8 cellular contexts compared by ENCODE assay signal in the genomic region with DNA sequence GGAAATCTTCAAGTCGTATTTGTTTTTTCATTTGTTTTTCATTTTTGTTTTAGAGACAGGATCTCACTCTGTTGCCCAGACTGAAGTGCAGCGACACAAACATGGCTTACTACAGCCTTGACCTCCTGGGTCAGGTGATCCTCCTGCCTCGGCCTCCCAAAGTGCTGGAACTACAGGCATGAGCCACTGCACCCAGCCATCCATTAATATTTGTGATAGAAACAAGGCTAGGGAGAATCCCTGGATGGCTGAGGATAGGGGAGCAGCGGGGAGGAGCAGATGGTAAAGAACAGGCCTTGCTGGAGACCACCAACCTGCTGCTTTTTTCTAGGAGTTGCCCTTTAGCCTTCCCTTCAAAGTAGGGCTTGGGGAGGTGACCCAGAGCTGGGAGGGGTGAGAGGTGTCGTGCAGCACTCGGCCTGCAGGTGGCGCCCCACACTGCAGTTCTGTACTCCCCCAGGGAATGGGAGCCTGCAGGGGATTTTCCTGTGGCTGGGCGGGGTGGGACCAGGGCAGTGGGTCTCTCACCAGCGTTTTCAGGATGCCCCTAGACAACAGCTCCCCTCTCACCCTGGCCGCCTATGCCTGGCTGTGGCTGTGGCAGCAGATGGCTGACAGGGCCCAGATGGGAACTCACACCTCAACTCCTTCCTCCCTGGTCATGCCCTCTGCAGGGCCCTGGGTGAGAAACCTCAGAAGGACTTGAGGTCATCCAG. TPM values are rescaled to one million over a fixed set of nuclear protein-coding genes. Genes with fewer than 3 reads are reported as not detected.
DNase-seq lines count a peak whose midpoint lies in the region; ATAC-seq, FAIRE-seq and TF ChIP-seq lines count a peak whose summit lies in the region.

No MANE protein-coding gene starts in this region.

- H4K8ac ChIP-seq in H1 (ENCODE audit: extremely low read depth, insufficient read depth, low read length): no peak overlapping the region

- H3K4me1 ChIP-seq in H1 (replicated peaks in 1 of 4; ENCODE audit: control insufficient read depth in 3 of 4, insufficient read depth in 4 of 4, low read length in 3 of 4) (no peaks in the 10 kb centered on the region), mucosa of descending colon (ENCODE audit: low read depth) (no peaks in the 10 kb centered on the region)

- H3K4ac ChIP-seq in H1 (replicated peaks; ENCODE audit: insufficient read length, low read depth, low read length): no peak overlapping the region

- POLR2A ChIA-PET in H1 (lab: Charles Lee; ENCODE audit: partially characterized antibody): interaction anchor here (0.9 kb wide), 1 partner anchor 11 kb away, joined by 3 read pairs; no protein-coding TSS in a partner anchor

- FAIRE-seq in H1 (lab: Jason Lieb, UNC): no peak

- H2BK120ac ChIP-seq in H1 (replicated peaks; ENCODE audit: low read depth, low read length): no peak overlapping the region

- TF ChIP-seq CTCF in H1 (IDR thresholded peaks at IDR 0.05; ENCODE audit: control extremely low read depth in 1 of 3, insufficient read depth in 1 of 3, low read depth in 1 of 3, low read length in 3 of 3) (peak; percentile 93 to 96 (median 95)), mucosa of descending colon (IDR thresholded peaks at IDR 0.05) (peak; percentile 91)

- no peak overlapping the region for H3K27ac ChIP-seq in H1 (ENCODE audit: low read depth, low read length)

- H3K14ac ChIP-seq in H1 (ENCODE audit: insufficient read length): no peak overlapping the region

- H3K18ac ChIP-seq in H1 (ENCODE audit: extremely low read depth, low read length): no peak overlapping the region

- no peak overlapping the region for H3K56ac ChIP-seq in H1 (replicated peaks; ENCODE audit: insufficient read length, low read depth, low read length)

- H2BK12ac ChIP-seq in H1 (ENCODE audit: low read depth, low read length): no peak overlapping the region

- TF ChIP-seq POLR2A in H1 (IDR thresholded peaks at IDR 0.05; ENCODE audit: control extremely low read depth in 1 of 2, low read depth in 2 of 2, low read length in 2 of 2): no peak

- no peak overlapping the region for H4K91ac ChIP-seq in H1 (replicated peaks; ENCODE audit: insufficient read length, low read length)

- no peak overlapping the region for H4K5ac ChIP-seq in H1 (ENCODE audit: insufficient read length, low read depth, low read length)

- DNase-seq in C1 segment of cervical spinal cord (lab: John Stamatoyannopoulos, UW) (peak in 12 of 14 donors; percentile 14 to 85 (median 52)), NCI-H69 (lab: John Stamatoyannopoulos, UW) (peak; percentile 58), H1 (ENCODE audit: low read depth in 1 of 2, low spot score in 2 of 2) (peak; percentile 58 to 99), mucosa of descending colon (peak; percentile 75 to 88 (median 84))
- DNase-seq in activated CD8-positive, alpha-beta memory T cell treated with anti-CD3 and anti-CD28 coated beads for 24 hours: peak; percentile 93
- peak; percentile 37 to 64 for DNase-seq in stimulated activated CD8-positive, alpha-beta memory T cell treated with anti-CD3 and anti-CD28 coated beads, Interleukin-7, amount 100 ng/mL, for 1 hour (ENCODE audit: low read depth in 2 of 2)

- peak; percentile 91 to 92 for TF ChIP-seq RAD21 in H1 (IDR thresholded peaks at IDR 0.05 in 1 of 2, conservative IDR thresholded peaks at IDR 0.05 in 1 of 2; ENCODE audit: low read depth in 2 of 2, low read length in 2 of 2)

- H3K79me2 ChIP-seq in H1 (ENCODE audit: control insufficient read depth in 1 of 2, insufficient read depth in 2 of 2, low read length in 2 of 2): no peaks in the 10 kb centered on the region

- no peaks in the 10 kb centered on the region; the same call in 1 of the 2 replicates for H3K23me2 ChIP-seq in H1 (ENCODE audit: low read depth, low read length)

- no peak overlapping the region for H2BK15ac ChIP-seq in H1 (ENCODE audit: low read length)

- H3K9me3 ChIP-seq in H1 (ENCODE audit: insufficient read depth in 2 of 2, low read depth in 1 of 2, low read length in 1 of 2) (no peaks in the 10 kb centered on the region), mucosa of descending colon (no peaks in the 10 kb centered on the region)

- 23% methylated on average over 10 of the region's 10 CpGs; no CpG with 5 or more reads in 1 of the 2 experiments for WGBS in H1 (ENCODE audit: extremely low coverage in 1 of 2, insufficient coverage in 1 of 2, insufficient read length in 1 of 2, insufficient replicate concordance in 2 of 2, low coverage in 1 of 2, low lambda C conversion rate in 2 of 2, missing lambda C conversion rate in 1 of 2), 2 experiments

- CTCF ChIA-PET in H1 (lab: Charles Lee; ENCODE audit: partially characterized antibody): interaction anchor here (0.6 to 28.0 kb wide), 68 partner anchors 8 to 389 kb away, joined by 3 to 401 read pairs (median 4); a partner anchor contains a TSS

- no peak overlapping the region for H3K23ac ChIP-seq in H1 (ENCODE audit: insufficient read length)

- ATAC-seq in GM19452 (IDR thresholded peaks at IDR 0.05; ENCODE audit: unreplicated experiment): peak; percentile 64
- peak; percentile 94 for ATAC-seq in mucosa of descending colon
- no peak for ATAC-seq in GM21528 (IDR thresholded peaks at IDR 0.05; ENCODE audit: low FRiP score, unreplicated experiment)

- no peak overlapping the region for H2BK5ac ChIP-seq in H1 (ENCODE audit: low read depth, low read length)

- no peak for TF ChIP-seq EP300 in H1 (IDR thresholded peaks at IDR 0.05; ENCODE audit: borderline replicate concordance in 1 of 2, low read depth in 2 of 2, low read length in 2 of 2)

- H3K4me2 ChIP-seq in H1 (ENCODE audit: insufficient read depth in 1 of 2, low read depth in 2 of 2, low read length in 2 of 2): no peak overlapping the region

- H2BK20ac ChIP-seq in H1 (ENCODE audit: low read length): no peak overlapping the region

- H3K79me1 ChIP-seq in H1 (ENCODE audit: low read depth, low read length): no peaks in the 10 kb centered on the region

- no peak overlapping the region for H3K4me3 ChIP-seq in H1 (ENCODE audit: extremely low read depth in 1 of 4, insufficient read depth in 2 of 4, low read depth in 3 of 4, low read length in 4 of 4)
- H3K4me3 ChIP-seq in mucosa of descending colon: no peak overlapping the region

- no peaks in the 10 kb centered on the region for H3K27me3 ChIP-seq in H1 (replicated peaks in 1 of 4; ENCODE audit: control insufficient read depth in 3 of 4, extremely low read depth in 1 of 4, insufficient read depth in 3 of 4, low read length in 3 of 4)

- intact Hi-C loops in mucosa of descending colon (cut with DNase I, micrococcal nuclease): loop anchor here (10.0 kb wide), 3 partner anchors 311 to 431 kb away; no protein-coding TSS in a partner anchor

- H2AFZ ChIP-seq in H1 (ENCODE audit: low read length): no peak overlapping the region

- H3K9ac ChIP-seq in H1 (replicated peaks in 1 of 4; ENCODE audit: extremely low read depth in 1 of 4, low read depth in 3 of 4, low read length in 3 of 4): no peak overlapping the region

- H3K36me3 ChIP-seq in H1 (ENCODE audit: control insufficient read depth in 2 of 4, insufficient read depth in 4 of 4, low read length in 3 of 4) (no peaks in the 10 kb centered on the region), mucosa of descending colon (ENCODE audit: low read depth) (no peaks in the 10 kb centered on the region)

- no peak overlapping the region for H2AK5ac ChIP-seq in H1 (ENCODE audit: low read depth, low read length)

- H4K20me1 ChIP-seq in H1 (replicated peaks in 1 of 2; ENCODE audit: control insufficient read depth in 1 of 2, insufficient read depth in 2 of 2, low read length in 2 of 2): no peaks in the 10 kb centered on the region

TF ChIP-seq in H1, 55 proteins besides CTCF, POLR2A, EP300 and RAD21 (continues in another document):
- TF ChIP-seq HDAC2 (IDR thresholded peaks at IDR 0.05; ENCODE audit: borderline replicate concordance in 1 of 2, low read depth in 2 of 2, low read length in 2 of 2) (no peak), RBBP5 (IDR thresholded peaks at IDR 0.05; ENCODE audit: borderline replicate concordance, low read depth, low read length) (no peak), ASH2L (IDR thresholded peaks at IDR 0.05; ENCODE audit: low read length) (no peak), TAF7 (optimal IDR thresholded peaks at IDR 0.05; ENCODE audit: borderline replicate concordance, low read depth, low read length) (no peak), GABPA (IDR thresholded peaks at IDR 0.05; ENCODE audit: borderline replicate concordance, insufficient read depth, low read length) (peak; percentile 34; the same call in 1 of the 2 replicates), NANOG (IDR thresholded peaks at IDR 0.05; ENCODE audit: insufficient read depth, low read depth, low read length, poor library complexity, severe bottlenecking) (no peak), POU5F1 (IDR thresholded peaks at IDR 0.05; ENCODE audit: low read depth, low read length) (no peak), SUZ12 (IDR thresholded peaks at IDR 0.05; ENCODE audit: low read length) (no peak), SP1 (IDR thresholded peaks at IDR 0.05; ENCODE audit: low read depth, low read length) (no peak), SIRT6 (IDR thresholded peaks at IDR 0.05; ENCODE audit: low read length) (no peak), SIX5 (IDR thresholded peaks at IDR 0.05; ENCODE audit: low read depth, low read length) (no peak), SIN3A (conservative IDR thresholded peaks at IDR 0.05 in 1 of 2, IDR thresholded peaks at IDR 0.05 in 1 of 2; ENCODE audit: low read depth in 1 of 2, low read length in 2 of 2) (no peak)
- TF ChIP-seq, protein P1, sequence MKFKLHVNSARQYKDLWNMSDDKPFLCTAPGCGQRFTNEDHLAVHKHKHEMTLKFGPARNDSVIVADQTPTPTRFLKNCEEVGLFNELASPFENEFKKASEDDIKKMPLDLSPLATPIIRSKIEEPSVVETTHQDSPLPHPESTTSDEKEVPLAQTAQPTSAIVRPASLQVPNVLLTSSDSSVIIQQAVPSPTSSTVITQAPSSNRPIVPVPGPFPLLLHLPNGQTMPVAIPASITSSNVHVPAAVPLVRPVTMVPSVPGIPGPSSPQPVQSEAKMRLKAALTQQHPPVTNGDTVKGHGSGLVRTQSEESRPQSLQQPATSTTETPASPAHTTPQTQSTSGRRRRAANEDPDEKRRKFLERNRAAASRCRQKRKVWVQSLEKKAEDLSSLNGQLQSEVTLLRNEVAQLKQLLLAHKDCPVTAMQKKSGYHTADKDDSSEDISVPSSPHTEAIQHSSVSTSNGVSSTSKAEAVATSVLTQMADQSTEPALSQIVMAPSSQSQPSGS (IDR thresholded peaks at IDR 0.05; ENCODE audit: low read length): no peak

RNA-seq across cellular contexts. Expression of a gene that starts 12.6 kb away (rescaled TPM):
- total RNA-seq in H1 (2021; fragmentation: NEBNext Ultra II Directional; extraction: Animal tissue kit (Norgen Biotek cat#: 25700)): 1.9 and 2.0 TPM in 2 replicates
- polyA plus RNA-seq in H1 (2011; rRNA removed): 4.9 and 6.3 TPM in 2 replicates
- polyA plus RNA-seq in H1 (2011; cell fraction: cytosol; rRNA removed): 3.3 TPM
- 7.7 TPM for polyA plus RNA-seq in H1 (2011; cell fraction: nucleus; rRNA removed)
- 1.9 to 4.6 TPM (median 3.2 TPM) in 4 replicates for polyA plus RNA-seq in H1 (2012, experiment 1 of 2)
- 1.8 TPM for polyA plus RNA-seq in H1 (2012, experiment 2 of 2)
- polyA plus RNA-seq in H1 (2013, experiment 1 of 2): 1.3 TPM
- 1.4 TPM for polyA plus RNA-seq in H1 (2013, experiment 2 of 2)
- polyA minus RNA-seq in H1 (2011; rRNA and poly(A)+ RNA removed): 7.2 and 10.5 TPM in 2 replicates
- polyA minus RNA-seq in H1 (2011; cell fraction: cytosol; rRNA and poly(A)+ RNA removed): 2.6 TPM
- polyA minus RNA-seq in H1 (2011; cell fraction: nucleus; rRNA and poly(A)+ RNA removed): 6.9 TPM
- 1 to 10 TPM; 1.8 to 3.6 (median 3.0) TPM for total RNA-seq in mucosa of descending colon
